9 cellular contexts compared by ENCODE assay signal in genomic region chr1:221166559-221167318, GRCh38.
DNase-seq lines count a peak whose midpoint lies in the region; ATAC-seq and FAIRE-seq lines count a peak whose summit lies in the region.
"Had no signal": no experiment of that assay in that cellular context is flagged by ENCODE, and none has a peak within 500 bp of the region (broad histone marks: within the 10 kb centered on the region; RNA-seq: fewer than 3 reads in every experiment).

No MANE protein-coding gene starts in this region.

- peak; percentile 53 for FAIRE-seq in RCC 7860 (lab: Jason Lieb, UNC)

- intact Hi-C loops in sciatic nerve (cut with DNase I): no loop called here

- no peak for DNase-seq in RCC 7860 (ENCODE audit: low spot score)
- no peak for DNase-seq in sciatic nerve (ENCODE audit: low spot score)
- no peak for DNase-seq in activated gamma-delta T cell (lab: John Stamatoyannopoulos, UW)
- DNase-seq in activated CD8-positive, alpha-beta memory T cell treated with anti-CD3 and anti-CD28 coated beads for 24 hours: no peak
- no peak for DNase-seq in cortex of kidney (lab: John Stamatoyannopoulos, UW)
- DNase-seq in stimulated activated CD4-positive, alpha-beta T cell treated with anti-CD3 and anti-CD28 coated beads, Interleukin-2, amount 100 ng/mL, for 48 hours: no peak
- DNase-seq: WERI-Rb-1 had no signal

- ATAC-seq in GM19043 (IDR thresholded peaks at IDR 0.05; ENCODE audit: low read depth, unreplicated experiment): peak; percentile 74
- ATAC-seq in HG03066 (IDR thresholded peaks at IDR 0.05; ENCODE audit: low read depth, unreplicated experiment): peak; percentile 90
- peak; percentile 63 for ATAC-seq in sciatic nerve
